20 cellular contexts compared by ENCODE assay signal in the genomic region with DNA sequence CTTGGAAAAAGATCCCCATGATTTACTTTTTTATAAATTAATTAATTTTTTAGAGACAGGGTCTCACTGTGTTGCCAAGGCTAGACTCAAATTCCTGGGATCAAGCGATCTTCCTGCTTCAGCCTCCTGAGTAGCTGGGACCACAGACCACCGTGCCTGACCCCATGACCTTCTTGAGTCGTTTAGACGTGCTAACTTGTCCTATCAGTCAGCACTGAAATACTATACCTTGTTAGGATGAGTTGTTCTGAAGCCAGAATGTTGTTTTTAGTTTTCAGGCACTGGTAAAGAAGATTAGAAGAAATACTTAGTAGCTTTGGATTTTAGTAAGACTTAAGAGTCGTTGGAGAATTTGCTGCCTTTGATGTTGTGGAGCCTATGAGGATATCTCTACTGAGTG. TPM values are rescaled to one million over a fixed set of nuclear protein-coding genes. Genes with fewer than 3 reads are reported as not detected.
A peak's percentile ranks its signal among the peaks of the same experiment; 100 is the strongest.
DNase-seq lines count a peak whose midpoint lies in the region; ATAC-seq and TF ChIP-seq lines count a peak whose summit lies in the region.
"Had no signal": no experiment of that assay in that cellular context is flagged by ENCODE, and none has a peak within 500 bp of the region (broad histone marks: within the 10 kb centered on the region; RNA-seq: fewer than 3 reads in every experiment).

No MANE protein-coding gene starts in this region.

- peaks cover 84% of the 10 kb centered on the region for H3K36me3 Mint-ChIP-seq in activated T-cell treated with anti-CD3 and anti-CD28 coated beads, Interleukin-2, amount 50 U/mL, for 24 hours (ENCODE audit: low read depth)
- H3K36me3 Mint-ChIP-seq in CD8-positive, alpha-beta T cell = peaks cover 60% of the 10 kb centered on the region

- POLR2A ChIA-PET in CD8-positive, alpha-beta T cell (lab: Charles Lee) = interaction anchor here (1.8 kb wide), 1 partner anchor 8 kb away, joined by 6 read pairs; a partner anchor contains a TSS

- no peak overlapping the region for H3K4me3 ChIP-seq in CD8-positive, alpha-beta T cell (ENCODE audit: low read depth, low read length)
- H3K4me3 ChIP-seq: A549, GM23338 had no signal

- ATAC-seq in HG03520 (IDR thresholded peaks at IDR 0.05; ENCODE audit: unreplicated experiment) = no peak
- ATAC-seq in CD8-positive, alpha-beta T cell = no peak
- ATAC-seq: A549, GM23338, HepG2 had no signal

- no peak overlapping the region for H3K4me3 Mint-ChIP-seq in activated T-cell treated with anti-CD3 and anti-CD28 coated beads, Interleukin-2, amount 50 U/mL, for 24 hours
- no peak overlapping the region for H3K4me3 Mint-ChIP-seq in CD8-positive, alpha-beta T cell
- H3K4me3 Mint-ChIP-seq: CD4-positive, alpha-beta T cell; GM23338; HFFc6; IgD-negative memory B cell had no signal

- H3K4me1 Mint-ChIP-seq in activated T-cell treated with anti-CD3 and anti-CD28 coated beads, Interleukin-2, amount 50 U/mL, for 24 hours (ENCODE audit: low read depth) = peaks cover 49% of the 10 kb centered on the region
- peaks cover 10% of the 10 kb centered on the region for H3K4me1 Mint-ChIP-seq in CD8-positive, alpha-beta T cell (ENCODE audit: low read depth)

- H3K36me3 ChIP-seq in CD8-positive, alpha-beta T cell (ENCODE audit: insufficient read depth, low read length) = no peaks in the 10 kb centered on the region

- H3K27me3 Mint-ChIP-seq in activated T-cell treated with anti-CD3 and anti-CD28 coated beads, Interleukin-2, amount 50 U/mL, for 24 hours = no peaks in the 10 kb centered on the region
- H3K27me3 Mint-ChIP-seq in CD8-positive, alpha-beta T cell (ENCODE audit: low read depth) = no peaks in the 10 kb centered on the region
- H3K27me3 Mint-ChIP-seq: CD4-positive, alpha-beta T cell; IgD-negative memory B cell had no signal

- no peak for TF ChIP-seq CTCF in CD8-positive, alpha-beta T cell (IDR thresholded peaks at IDR 0.05)

- peak overlapping the region; percentile 18 for H3K27ac Mint-ChIP-seq in activated T-cell treated with anti-CD3 and anti-CD28 coated beads, Interleukin-2, amount 50 U/mL, for 24 hours
- no peak overlapping the region for H3K27ac Mint-ChIP-seq in CD8-positive, alpha-beta T cell
- H3K27ac Mint-ChIP-seq: CD4-positive, alpha-beta T cell; GM23338; HFFc6; IgD-negative memory B cell had no signal

- H3K27me3 ChIP-seq in CD8-positive, alpha-beta T cell (ENCODE audit: insufficient read depth, low read length) = no peaks in the 10 kb centered on the region

- CTCF ChIA-PET in CD8-positive, alpha-beta T cell (lab: Charles Lee) = interaction anchor here (1.2 kb wide), 1 partner anchor 20 kb away, joined by 3 read pairs; no protein-coding TSS in a partner anchor

- no peak overlapping the region for H3K27ac ChIP-seq in CD8-positive, alpha-beta T cell (ENCODE audit: low read depth, low read length)
- H3K27ac ChIP-seq: 22Rv1, A549, C4-2B had no signal

- DNase-seq in activated T-cell treated with anti-CD3 and anti-CD28 coated beads, Interleukin-2, amount 50 U/mL, for 24 hours = no peak
- DNase-seq in activated T-cell treated with anti-CD3 and anti-CD28 coated beads for 4 hours (no peak), NCI-H82 treated with DMSO at 0.1 percent for 48 hours (lab: John Stamatoyannopoulos, UW; ENCODE audit: unreplicated experiment) (peak; percentile 60), left kidney (ENCODE audit: low read depth, low spot score) (peak; percentile 48), NCI-H1694 treated with DMSO at 0.1 percent for 48 hours (lab: John Stamatoyannopoulos, UW) (no peak)
- DNase-seq in CD8-positive, alpha-beta T cell = no peak
- DNase-seq: AML-193; Calu3; CD4-positive, alpha-beta T cell; DMS79 treated with DMSO at 0.1 percent for 48 hours; GF-D8; HCEC 1CT; HFFc6 had no signal

- intact Hi-C loops in CD8-positive, alpha-beta T cell (cut with DNase I, micrococcal nuclease) = no loop called here

- no peaks in the 10 kb centered on the region for H3K4me1 ChIP-seq in CD8-positive, alpha-beta T cell (ENCODE audit: insufficient read depth, low read length)

- no peaks in the 10 kb centered on the region for H3K9me3 Mint-ChIP-seq in activated T-cell treated with anti-CD3 and anti-CD28 coated beads, Interleukin-2, amount 50 U/mL, for 24 hours
- no peaks in the 10 kb centered on the region for H3K9me3 Mint-ChIP-seq in CD8-positive, alpha-beta T cell
- H3K9me3 Mint-ChIP-seq: CD4-positive, alpha-beta T cell; GM23338; HFFc6; IgD-negative memory B cell had no signal

- H3K9me3 ChIP-seq in CD8-positive, alpha-beta T cell (ENCODE audit: low read length) = no peaks in the 10 kb centered on the region
- H3K9me3 ChIP-seq: A549 had no signal

RNA-seq across cellular contexts. Expression of a gene that starts 8.6 kb away (rescaled TPM):
- total RNA-seq in CD8-positive, alpha-beta T cell = 1 to 10 TPM; 6.6 to 7.5 TPM
- total RNA-seq: HepG2 had no signal

RNA-seq across cellular contexts. Expression of a gene that starts 15.4 kb away (rescaled TPM):
- 10 to 100 TPM; 10.2 to 10.6 TPM for total RNA-seq in CD8-positive, alpha-beta T cell

Comparison
In these comparisons a context has a peak if more than half of its experiments do, and no peak if none do; other contexts are left out.
1. DNase-seq: peak in NCI-H82 treated with DMSO at 0.1 percent for 48 hours (single experiment) and left kidney (single experiment); none in activated T-cell treated with anti-CD3 and anti-CD28 coated beads, Interleukin-2, amount 50 U/mL, for 24 hours (single experiment), activated T-cell treated with anti-CD3 and anti-CD28 coated beads for 4 hours (single experiment), CD8-positive, alpha-beta T cell (0 of 7) and NCI-H1694 treated with DMSO at 0.1 percent for 48 hours (single experiment).